In the genomic region with DNA sequence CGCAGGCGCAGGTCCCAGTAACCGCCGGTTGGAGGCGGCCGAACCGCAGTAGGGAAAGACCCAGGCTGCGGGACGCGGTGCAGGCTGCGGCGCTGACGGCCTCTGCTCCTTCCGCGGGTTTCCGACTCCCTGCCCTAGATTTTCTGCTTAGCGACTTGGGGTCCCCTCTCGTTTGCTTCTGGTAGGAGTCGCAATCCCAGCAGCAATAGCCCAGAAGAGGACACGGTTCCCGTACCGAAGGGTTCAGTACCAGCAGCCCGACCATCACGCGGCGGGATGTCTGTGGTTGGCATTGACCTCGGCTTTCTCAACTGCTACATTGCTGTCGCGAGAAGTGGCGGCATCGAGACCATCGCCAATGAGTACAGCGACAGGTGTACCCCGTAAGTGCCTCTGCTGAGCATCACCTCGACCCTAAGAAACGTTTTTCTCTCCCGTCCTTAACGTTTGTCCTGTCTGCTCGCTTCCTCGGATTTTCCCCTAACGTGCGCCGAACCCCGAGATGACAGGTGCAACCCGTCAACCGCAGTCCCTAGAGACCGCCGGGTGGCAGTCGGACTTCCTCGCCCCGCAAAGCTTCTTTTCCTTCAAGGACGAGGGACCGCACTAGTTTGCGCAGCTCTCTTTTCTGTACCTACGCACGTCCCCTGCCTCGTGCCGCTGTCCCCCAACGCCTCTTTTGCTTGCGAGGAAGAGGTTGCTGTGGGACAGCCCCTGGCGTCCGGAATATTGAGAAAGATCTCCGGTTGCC, we compare ENCODE assay signal across 8 cellular contexts. TPM values are rescaled to one million over a fixed set of nuclear protein-coding genes. Genes with fewer than 3 reads are reported as not detected.
DNase-seq lines count a peak whose midpoint lies in the region; ATAC-seq, FAIRE-seq and TF ChIP-seq lines count a peak whose summit lies in the region.

A gene (plus strand): TSS at position 48 of the 751 bp plus-strand sequence. CDS start 229 bp downstream, at position 277.

- peak; percentile 51 for ATAC-seq in GM21528 (IDR thresholded peaks at IDR 0.05; ENCODE audit: low FRiP score, unreplicated experiment)
- ATAC-seq in Right ventricle myocardium superior (ENCODE audit: poor library complexity), result peak; percentile 68
- peak; percentile 38 to 96 (median 46) for ATAC-seq in pancreas

- H3K9me3 Mint-ChIP-seq in activated naive CD8-positive, alpha-beta T cell (ENCODE audit: low read depth), result peaks cover 6% of the 10 kb centered on the region

- H3K4me1 ChIP-seq in HUES6 (ENCODE audit: control insufficient read depth, insufficient read depth, low read length) (no peaks in the 10 kb centered on the region), pancreas (no peaks in the 10 kb centered on the region)

- peak; percentile 69 for DNase-seq in ELR (ENCODE audit: low read depth)
- peak; percentile 51 for DNase-seq in RPMI7951 (ENCODE audit: low read depth)
- DNase-seq in Right ventricle myocardium superior, result peak; percentile 69
- DNase-seq in pancreas, result peak; percentile 22 to 95 (median 48)
- DNase-seq in AG08396 (ENCODE audit: low spot score), result no peak

- H3K4me3 ChIP-seq in HUES6 (ENCODE audit: low read depth, low read length) (peak within 1 kb of the TSS; percentile 86), pancreas (peak within 1 kb of the TSS; percentile 49 to 69 (median 64))

- H3K36me3 ChIP-seq in HUES6 (ENCODE audit: control insufficient read depth, insufficient read depth, low read length) (no peaks in the 10 kb centered on the region), pancreas (no peaks in the 10 kb centered on the region)

- peak within 1 kb of the TSS; percentile 3 for H3K27ac Mint-ChIP-seq in activated naive CD8-positive, alpha-beta T cell

- peak within 1 kb of the TSS; percentile 83 for H3K9ac ChIP-seq in HUES6 (ENCODE audit: low read length)

- peak within 1 kb of the TSS; percentile 88 for H3K4me3 Mint-ChIP-seq in activated naive CD8-positive, alpha-beta T cell

- H3K27me3 ChIP-seq in HUES6 (ENCODE audit: control insufficient read depth, insufficient read depth, low read length) (peaks cover 44% of the 10 kb centered on the region), pancreas (no peaks in the 10 kb centered on the region)

- H3K27ac ChIP-seq in HUES6 (ENCODE audit: low read depth, low read length) (no peak within 1 kb of the TSS), pancreas (peak within 1 kb of the TSS; percentile 76 to 87 (median 84))

- H3K4me1 Mint-ChIP-seq in activated naive CD8-positive, alpha-beta T cell (ENCODE audit: low read depth), result peaks cover 21% of the 10 kb centered on the region

- FAIRE-seq in pancreas (lab: Jason Lieb, UNC), result no peak

- H3K9me3 ChIP-seq in HUES6 (ENCODE audit: control insufficient read depth, insufficient read depth, low read depth, low read length) (no peaks in the 10 kb centered on the region), pancreas (no peaks in the 10 kb centered on the region)

- H3K27me3 Mint-ChIP-seq in activated naive CD8-positive, alpha-beta T cell, result peaks cover 50% of the 10 kb centered on the region

- no peaks in the 10 kb centered on the region for H3K36me3 Mint-ChIP-seq in activated naive CD8-positive, alpha-beta T cell

- WGBS in pancreas, 2 donors, result 0% methylated on average over 63 of the region's 63 CpGs

- intact Hi-C loops in Right ventricle myocardium superior (cut with DNase I) (no loop called here), pancreas (cut with DNase I) (no loop called here)

- peak in 1 of 4 donors; percentile 12 for TF ChIP-seq CTCF in pancreas (IDR thresholded peaks at IDR 0.05)

RNA-seq across cellular contexts. Expression of the gene that starts here (rescaled TPM):
- total RNA-seq in RPMI7951 (2014; rRNA removed; shearing (Covaris generic)), result 3.5 and 4.7 TPM in 2 replicates
- total RNA-seq in Right ventricle myocardium superior (4.8 TPM), pancreas (1 to 10 TPM; 4.1 to 7.1 (median 6.3) TPM)
- 1 to 10 TPM; 1.2 to 2.0 TPM for polyA plus RNA-seq in pancreas
